ENCODE assay signal across 2 cellular contexts in genomic region chr11:44189986-44190882, GRCh38.
TF ChIP-seq lines count a peak whose summit lies in the region.

No MANE protein-coding gene starts in this region.

TF ChIP-seq in SK-N-SH treated with all-trans-retinoic acid at 6 μM for 48 hours, 23 proteins besides CTCF, POLR2A, EP300 and RAD21 (continued from another document):
- peak; percentile 39; the same call in 1 of the 2 replicates for TF ChIP-seq TSHZ2 (CRISPR knock-in tag; IDR thresholded peaks at IDR 0.05)
- TF ChIP-seq TOX (CRISPR knock-in tag; IDR thresholded peaks at IDR 0.05; ENCODE audit: borderline replicate concordance): no peak
- no peak for TF ChIP-seq ZNF70 (CRISPR knock-in tag; IDR thresholded peaks at IDR 0.05)
- TF ChIP-seq TCF4 (CRISPR knock-in tag; IDR thresholded peaks at IDR 0.05; ENCODE audit: borderline replicate concordance): peak; percentile 57
- TF ChIP-seq ESRRG (CRISPR knock-in tag; IDR thresholded peaks at IDR 0.05): no peak
- no peak for TF ChIP-seq BACH2 (CRISPR knock-in tag; IDR thresholded peaks at IDR 0.05; ENCODE audit: borderline replicate concordance)
- no peak for TF ChIP-seq ZFP3 (CRISPR knock-in tag; IDR thresholded peaks at IDR 0.05)
- TF ChIP-seq SNAI2 (CRISPR knock-in tag; IDR thresholded peaks at IDR 0.05): no peak
- no peak for TF ChIP-seq ZC3H10 (CRISPR knock-in tag; IDR thresholded peaks at IDR 0.05)
- no peak for TF ChIP-seq CSDC2 (CRISPR knock-in tag; IDR thresholded peaks at IDR 0.05)
- no peak for TF ChIP-seq ZNF565 (CRISPR knock-in tag; conservative IDR thresholded peaks at IDR 0.05; ENCODE audit: low read depth)

TF ChIP-seq in SK-N-SH, 30 proteins besides CTCF, POLR2A, EP300 and RAD21 (continued from another document):
- no peak for TF ChIP-seq REST (IDR thresholded peaks at IDR 0.05; ENCODE audit: low read depth, low read length)
